In genomic region chr7:23680417-23681405, GRCh38 we compare ENCODE assay signal across 8 cellular contexts. TPM values are rescaled to one million over a fixed set of nuclear protein-coding genes. Genes with fewer than 3 reads are reported as not detected.
A peak's percentile ranks its signal among the peaks of the same experiment; 100 is the strongest.
DNase-seq lines count a peak whose midpoint lies in the region; TF ChIP-seq lines count a peak whose summit lies in the region.

No MANE protein-coding gene starts in this region.

- no peak overlapping the region for H2BK5ac ChIP-seq in mesenchymal stem cell (ENCODE audit: low read depth, low read length, poor library complexity, severe bottlenecking)

- H3K14ac ChIP-seq in mesenchymal stem cell (ENCODE audit: low read length in 2 of 2) = no peak overlapping the region

- H2BK12ac ChIP-seq in mesenchymal stem cell (ENCODE audit: low read length in 2 of 2) = no peak overlapping the region

- H4K91ac ChIP-seq in mesenchymal stem cell (ENCODE audit: low read length) = no peak overlapping the region

- H3K9me3 Mint-ChIP-seq in activated CD4-positive, alpha-beta memory T cell treated with anti-CD3 and anti-CD28 coated beads, Interleukin-2, amount 10 ng/mL, durations not matched to agents 7 days and 5 days = no peaks in the 10 kb centered on the region

- H3K18ac ChIP-seq in mesenchymal stem cell (ENCODE audit: low read depth in 1 of 2, low read length in 2 of 2) = peak overlapping the region; percentile 41 to 43

- 21% methylated on average over 42 of the region's 42 CpGs for WGBS in mesenchymal stem cell

- H3K79me1 ChIP-seq in mesenchymal stem cell (replicated peaks; ENCODE audit: low read length, poor library complexity, severe bottlenecking) = peaks cover 4% of the 10 kb centered on the region

- H3K27me3 ChIP-seq in endocrine pancreas (ENCODE audit: control insufficient read depth, insufficient read depth, low read length) = no peaks in the 10 kb centered on the region
- no peaks in the 10 kb centered on the region for H3K27me3 ChIP-seq in mesenchymal stem cell (ENCODE audit: control insufficient read depth in 1 of 2, insufficient read depth in 1 of 2, low read length in 2 of 2)

- no peak for TF ChIP-seq CTCF in HEK293 (tag by site-specific recombination; IDR thresholded peaks at IDR 0.05)

- H3K4me1 ChIP-seq in HEK293 (ENCODE audit: control insufficient read depth, insufficient read depth, low read length) (0 out of 2 replicates have a peak, but pooled peaks cover 5% of the 10 kb centered on the region), endocrine pancreas (ENCODE audit: control insufficient read depth, insufficient read depth, low read length) (no peaks in the 10 kb centered on the region), mesenchymal stem cell (ENCODE audit: control insufficient read depth, insufficient read depth, low read depth, low read length) (peaks cover 11% of the 10 kb centered on the region)

- peaks cover 13% of the 10 kb centered on the region for H3K4me1 Mint-ChIP-seq in activated CD4-positive, alpha-beta memory T cell treated with anti-CD3 and anti-CD28 coated beads, Interleukin-2, amount 10 ng/mL, durations not matched to agents 7 days and 5 days

- H3K4me3 ChIP-seq in HEK293 (ENCODE audit: low read depth, low read length) (peak overlapping the region; percentile 40), endocrine pancreas (ENCODE audit: control insufficient read depth, insufficient read depth, low read length) (peak overlapping the region; percentile 92), mesenchymal stem cell (ENCODE audit: insufficient read depth in 1 of 2, low read depth in 1 of 2, low read length in 2 of 2) (peak overlapping the region; percentile 82 to 89)

- H3K9ac ChIP-seq in endocrine pancreas (ENCODE audit: control insufficient read depth, insufficient read depth, low read length) (peak overlapping the region; percentile 38), mesenchymal stem cell (ENCODE audit: low read length) (peak overlapping the region; percentile 57)

- no peak overlapping the region for H2BK120ac ChIP-seq in mesenchymal stem cell (ENCODE audit: low read depth, low read length)

- in situ Hi-C loops in G401 (cut with HindIII; ENCODE audit: low sequenced_read_pairs) = no loop called here

- peak overlapping the region; percentile 89 for H2AFZ ChIP-seq in mesenchymal stem cell (ENCODE audit: low read depth, low read length)

- H3K36me3 ChIP-seq in HEK293 (ENCODE audit: control insufficient read depth in 2 of 2, insufficient read depth in 1 of 2, low read length in 2 of 2) = peaks cover 11 to 12% of the 10 kb centered on the region in 2 experiments; a peak in 2 of 3 replicates
- H3K36me3 ChIP-seq in endocrine pancreas (ENCODE audit: control insufficient read depth, insufficient read depth, low read length) = no peaks in the 10 kb centered on the region
- H3K36me3 ChIP-seq in mesenchymal stem cell (ENCODE audit: control insufficient read depth in 1 of 2, insufficient read depth in 2 of 2, low read depth in 1 of 2, low read length in 2 of 2) = no peaks in the 10 kb centered on the region

- no peak overlapping the region for H2BK15ac ChIP-seq in mesenchymal stem cell (ENCODE audit: low read depth, poor library complexity, severe bottlenecking)

- H3K36me3 Mint-ChIP-seq in activated CD4-positive, alpha-beta memory T cell treated with anti-CD3 and anti-CD28 coated beads, Interleukin-2, amount 10 ng/mL, durations not matched to agents 7 days and 5 days (ENCODE audit: low read depth) = no peaks in the 10 kb centered on the region

- POLR2A ChIA-PET in HEK293 (lab: Yijun Ruan, JAX) = interaction anchor here (0.6 to 1.7 kb wide), 3 partner anchors 47 to 82 kb away, joined by 3 to 11 read pairs (median 3); partner anchors contain the start of gene CCDC126
- POLR2A ChIA-PET in activated CD4-positive, alpha-beta memory T cell treated with anti-CD3 and anti-CD28 coated beads, Interleukin-2, amount 10 ng/mL, durations not matched to agents 7 days and 5 days (lab: Charles Lee) = interaction anchor here (1.3 kb wide), 1 partner anchor 14 kb away, joined by 3 read pairs; no protein-coding TSS in a partner anchor

- peaks cover 5% of the 10 kb centered on the region for H3K27me3 Mint-ChIP-seq in activated CD4-positive, alpha-beta memory T cell treated with anti-CD3 and anti-CD28 coated beads, Interleukin-2, amount 10 ng/mL, durations not matched to agents 7 days and 5 days

- peak overlapping the region; percentile 78 for H3K4me3 Mint-ChIP-seq in activated CD4-positive, alpha-beta memory T cell treated with anti-CD3 and anti-CD28 coated beads, Interleukin-2, amount 10 ng/mL, durations not matched to agents 7 days and 5 days

- H3K4ac ChIP-seq in mesenchymal stem cell (ENCODE audit: low read depth in 1 of 2, low read length in 2 of 2) = no peak overlapping the region

- H3K27ac ChIP-seq in HEK293 (ENCODE audit: extremely low read depth, low read depth, low read length) (peak overlapping the region; percentile 77), mesenchymal stem cell (ENCODE audit: low read length, poor library complexity, severe bottlenecking) (no peak overlapping the region)

- peak overlapping the region; percentile 35 for H4K8ac ChIP-seq in mesenchymal stem cell (ENCODE audit: low read length)

- H3K23ac ChIP-seq in mesenchymal stem cell (ENCODE audit: low read length in 2 of 2) = no peak overlapping the region

- H3K9me3 ChIP-seq in HEK293 (ENCODE audit: control insufficient read depth, insufficient read depth, low read depth, low read length) (no peaks in the 10 kb centered on the region), endocrine pancreas (ENCODE audit: control insufficient read depth, low read length) (no peaks in the 10 kb centered on the region), mesenchymal stem cell (ENCODE audit: control insufficient read depth, low read length) (no peaks in the 10 kb centered on the region)

- CTCF ChIA-PET in HEK293 (lab: Yijun Ruan, JAX) = interaction anchor here (0.5 to 4.0 kb wide), 6 partner anchors 15 to 255 kb away, joined by 3 to 23 read pairs (median 3); no protein-coding TSS in a partner anchor
- CTCF ChIA-PET in activated CD4-positive, alpha-beta memory T cell treated with anti-CD3 and anti-CD28 coated beads, Interleukin-2, amount 10 ng/mL, durations not matched to agents 7 days and 5 days (lab: Charles Lee) = interaction anchor here (5.7 kb wide), 1 partner anchor 16 kb away, joined by 31 read pairs; no protein-coding TSS in a partner anchor

- peak overlapping the region; percentile 96 for H3K4me2 ChIP-seq in mesenchymal stem cell (ENCODE audit: low read length, poor library complexity, severe bottlenecking)

- H2AK5ac ChIP-seq in mesenchymal stem cell (ENCODE audit: low read length, severe bottlenecking) = no peak overlapping the region

- no peak overlapping the region for H3K27ac Mint-ChIP-seq in activated CD4-positive, alpha-beta memory T cell treated with anti-CD3 and anti-CD28 coated beads, Interleukin-2, amount 10 ng/mL, durations not matched to agents 7 days and 5 days

- peak; percentile 76 for DNase-seq in G401 (ENCODE audit: low spot score)
- DNase-seq in NCI-H146 (lab: John Stamatoyannopoulos, UW) = peak; percentile 91
- DNase-seq in activated CD4-positive, alpha-beta memory T cell treated with anti-CD3 and anti-CD28 coated beads, Interleukin-2, amount 10 ng/mL, durations not matched to agents 7 days and 5 days = peak; percentile 59
- peak; percentile 59 for DNase-seq in mesenchymal stem cell
- peak in 2 of 3 donors; percentile 18 to 24 for DNase-seq in stimulated activated CD4-positive, alpha-beta T cell treated with anti-CD3 and anti-CD28 coated beads, TNF-alpha, amount 100 ng/mL, for 48 hours (ENCODE audit: low read depth in 3 of 3)
- no peak for DNase-seq in H4 (ENCODE audit: low spot score)

TF ChIP-seq in HEK293, 187 proteins besides CTCF, POLR2A, EP300 and RAD21 (continues in another document):
- TF ChIP-seq KLF16 (tag by site-specific recombination; IDR thresholded peaks at IDR 0.05) = peak; percentile 46; the same call in 1 of the 2 replicates
- no peak for TF ChIP-seq ZNF549 (tag by site-specific recombination; IDR thresholded peaks at IDR 0.05)
- TF ChIP-seq ZNF629 (tag by site-specific recombination; IDR thresholded peaks at IDR 0.05) = 0 out of 2 replicates have a peak, but pooled peaks have one; percentile 8
- TF ChIP-seq ZIC2 (tag by site-specific recombination; IDR thresholded peaks at IDR 0.05) = peak; percentile 92
- TF ChIP-seq ZBTB20 (tag by site-specific recombination; IDR thresholded peaks at IDR 0.05) = peak; percentile 64
- TF ChIP-seq SP7 (tag by site-specific recombination; IDR thresholded peaks at IDR 0.05) = peak; percentile 51; the same call in 1 of the 2 replicates

RNA-seq across cellular contexts. Expression of gene FAM221A, which starts 0.7 kb away (rescaled TPM):
- 2.2 and 3.5 TPM in 2 replicates for total RNA-seq in G401 (2014; rRNA removed; shearing (Covaris generic))
- 1 to 10 TPM; 6.3 to 7.7 TPM for total RNA-seq in activated CD4-positive, alpha-beta memory T cell treated with anti-CD3 and anti-CD28 coated beads, Interleukin-2, amount 10 ng/mL, durations not matched to agents 7 days and 5 days
- polyA plus RNA-seq in mesenchymal stem cell (2013, experiment 1 of 2) = 1.0 TPM
- polyA plus RNA-seq in mesenchymal stem cell (2013, experiment 2 of 2) = 1.4 TPM
- 2.9 and 4.8 TPM in 2 replicates for total RNA-seq in H4 (2014; rRNA removed; shearing (Covaris generic))

RNA-seq across cellular contexts. Expression of gene STK31, which starts 29.3 kb away (rescaled TPM):
- 0.17 TPM in 1 of 2 replicates, not detected in the other for total RNA-seq in G401 (2014; rRNA removed; shearing (Covaris generic))
- total RNA-seq in activated CD4-positive, alpha-beta memory T cell treated with anti-CD3 and anti-CD28 coated beads, Interleukin-2, amount 10 ng/mL, durations not matched to agents 7 days and 5 days = under 1 TPM in 1 of 2 experiments, not detected in 1; 0.18 TPM
- polyA plus RNA-seq in mesenchymal stem cell (2013, experiment 1 of 2) = not detected
- polyA plus RNA-seq in mesenchymal stem cell (2013, experiment 2 of 2) = 0.03 TPM
- total RNA-seq in H4 (2014; rRNA removed; shearing (Covaris generic)) = 0.56 TPM in 1 of 2 replicates, not detected in the other

Comparison
In these comparisons a context has a peak if more than half of its experiments do, and no peak if none do; other contexts are left out.
1. H3K4me3 ChIP-seq: peak in every context shown above with its lines; median percentile 92 in endocrine pancreas; 86 in mesenchymal stem cell; 40 in HEK293.